ENCODE assay signal across 17 cellular contexts in genomic region chr17:68863091-68863652, GRCh38.
"Had no signal": no experiment of that assay in that cellular context is flagged by ENCODE, and none has a peak within 500 bp of the region (broad histone marks: within the 10 kb centered on the region; RNA-seq: fewer than 3 reads in every experiment).

No MANE protein-coding gene starts in this region.

- H3K4me3 ChIP-seq: hepatocyte, sigmoid colon, spleen, upper lobe of left lung had no signal

- ATAC-seq: activated CD4-positive, CD25-positive, alpha-beta regulatory T cell treated with anti-CD3 and anti-CD28 coated beads, Interleukin-2, amount 50 U/mL, for 24 hours; activated naive CD8-positive, alpha-beta T cell treated with anti-CD3 and anti-CD28 coated beads, Interleukin-2, amount 50 U/mL, for 24 hours; activated T-helper 17 cell treated with anti-CD3 and anti-CD28 coated beads, Interleukin-2, amount 50 U/mL, for 72 hours; effector memory CD8-positive, alpha-beta T cell; left lobe of liver; stimulated activated naive CD8-positive, alpha-beta T cell treated with anti-CD3 and anti-CD28 coated beads, Interleukin-15, amount 100 ng/mL, for 72 hours had no signal

- H3K27ac Mint-ChIP-seq: activated naive CD4-positive, alpha-beta T cell treated with anti-CD3 and anti-CD28 coated beads for 36 hours; activated naive CD8-positive, alpha-beta T cell treated with anti-CD3 and anti-CD28 coated beads, Interleukin-2, amount 50 U/mL, for 24 hours; activated T-helper 17 cell treated with anti-CD3 and anti-CD28 coated beads, Interleukin-2, amount 50 U/mL, for 72 hours; dendritic cell treated with granulocyte-macrophage colony-stimulating factor and Interleukin-4, amounts not matched to agents 40 ng/mL and 50 ng/mL, for 4 days; effector memory CD8-positive, alpha-beta T cell; naive B cell; stimulated activated naive CD8-positive, alpha-beta T cell treated with anti-CD3 and anti-CD28 coated beads, Interleukin-15, amount 100 ng/mL, for 72 hours had no signal

- H3K27me3 ChIP-seq: hepatocyte, sigmoid colon, spleen, upper lobe of left lung had no signal

- H3K4me1 ChIP-seq: parathyroid adenoma, sigmoid colon had no signal

- H3K9me3 ChIP-seq: sigmoid colon, upper lobe of left lung had no signal

- H3K36me3 Mint-ChIP-seq: naive B cell had no signal

- FAIRE-seq: keratinocyte had no signal

- H3K36me3 ChIP-seq: sigmoid colon, spleen, upper lobe of left lung had no signal

- DNase-seq: activated naive CD4-positive, alpha-beta T cell treated with anti-CD3 and anti-CD28 coated beads for 36 hours; activated naive CD8-positive, alpha-beta T cell treated with anti-CD3 and anti-CD28 coated beads, Interleukin-2, amount 50 U/mL, for 24 hours; aorta; effector memory CD8-positive, alpha-beta T cell; naive B cell; sigmoid colon; spleen; stimulated activated naive CD8-positive, alpha-beta T cell treated with anti-CD3 and anti-CD28 coated beads, Interleukin-15, amount 100 ng/mL, for 72 hours; T-helper 9 cell; upper lobe of left lung had no signal

- H3K27ac ChIP-seq: hepatocyte, parathyroid adenoma, sigmoid colon, spleen, upper lobe of left lung had no signal

- H3K9me3 Mint-ChIP-seq: effector memory CD8-positive, alpha-beta T cell; stimulated activated naive CD8-positive, alpha-beta T cell treated with anti-CD3 and anti-CD28 coated beads, Interleukin-15, amount 100 ng/mL, for 72 hours had no signal

- H3K4me2 ChIP-seq: hepatocyte had no signal

- H3K4me1 Mint-ChIP-seq: activated naive CD8-positive, alpha-beta T cell treated with anti-CD3 and anti-CD28 coated beads, Interleukin-2, amount 50 U/mL, for 24 hours; activated T-helper 17 cell treated with anti-CD3 and anti-CD28 coated beads, Interleukin-2, amount 50 U/mL, for 72 hours; naive B cell; stimulated activated naive CD8-positive, alpha-beta T cell treated with anti-CD3 and anti-CD28 coated beads, Interleukin-15, amount 100 ng/mL, for 72 hours had no signal

- H3K4me3 Mint-ChIP-seq: activated naive CD4-positive, alpha-beta T cell treated with anti-CD3 and anti-CD28 coated beads for 36 hours; activated naive CD8-positive, alpha-beta T cell treated with anti-CD3 and anti-CD28 coated beads, Interleukin-2, amount 50 U/mL, for 24 hours; activated T-helper 17 cell treated with anti-CD3 and anti-CD28 coated beads, Interleukin-2, amount 50 U/mL, for 72 hours; dendritic cell treated with granulocyte-macrophage colony-stimulating factor and Interleukin-4, amounts not matched to agents 40 ng/mL and 50 ng/mL, for 4 days; effector memory CD8-positive, alpha-beta T cell; naive B cell; stimulated activated naive CD8-positive, alpha-beta T cell treated with anti-CD3 and anti-CD28 coated beads, Interleukin-15, amount 100 ng/mL, for 72 hours had no signal
